In genomic region chrX:89539150-89539549, GRCh38 we compare ENCODE assay signal across 7 cellular contexts.
A peak's percentile ranks its signal among the peaks of the same experiment; 100 is the strongest.
DNase-seq lines count a peak whose midpoint lies in the region; ATAC-seq and TF ChIP-seq lines count a peak whose summit lies in the region.
"Not testable (repeated sequence)": the region's sequence is repeated elsewhere in the genome, so short reads cannot be mapped to it uniquely, and the experiment has no call there.

No MANE protein-coding gene starts in this region.

- not testable (repeated sequence) for H3K27me3 Mint-ChIP-seq in GM23338 (ENCODE audit: insufficient read depth, low read depth, poor library complexity); H9 (ENCODE audit: low read depth); endodermal cell (ENCODE audit: insufficient read depth); neural progenitor cell (ENCODE audit: insufficient read depth, low read depth)

- not testable (repeated sequence) for H3K4me3 Mint-ChIP-seq in GM23338, H9, endodermal cell, neural progenitor cell

- not testable (repeated sequence) for ATAC-seq in GM23338

- not testable (repeated sequence) for H4K91ac ChIP-seq in H9 (ENCODE audit: insufficient read length, low read depth, low read length)

- not testable (repeated sequence) for H2AK5ac ChIP-seq in H9 (ENCODE audit: insufficient read length, low read length)

- H3K27ac Mint-ChIP-seq in GM23338, neural progenitor cell: not testable (repeated sequence)
- H3K27ac Mint-ChIP-seq in H9 = peak overlapping the region in 1 of 3 experiments; percentile 39; a peak in 1 of 7 replicates
- peak overlapping the region; percentile 4 for H3K27ac Mint-ChIP-seq in endodermal cell

- H3K14ac ChIP-seq in H9 (ENCODE audit: insufficient read depth, low read length) = not testable (repeated sequence)

- H2BK120ac ChIP-seq in H9 (ENCODE audit: low read depth, low read length, poor library complexity, severe bottlenecking) = not testable (repeated sequence)

- not testable (repeated sequence) for H4K20me1 ChIP-seq in GM23338 (replicated peaks; ENCODE audit: insufficient read depth); H9 (ENCODE audit: control insufficient read depth, insufficient read depth, insufficient read length); neural progenitor cell (ENCODE audit: low read depth)

- not testable (repeated sequence) for H3K9ac ChIP-seq in H9 (ENCODE audit: extremely low read depth, insufficient read length, low read length); endodermal cell (ENCODE audit: extremely low read depth, low read length, poor library complexity, severe bottlenecking); neural progenitor cell

- not testable (repeated sequence) for H2BK15ac ChIP-seq in H9 (ENCODE audit: low read depth, low read length)

- not testable (repeated sequence) for H4K8ac ChIP-seq in H9 (replicated peaks; ENCODE audit: insufficient read length, low read depth, low read length)

- intact Hi-C loops in sigmoid colon (cut with DNase I) = not testable (repeated sequence)

- H2BK5ac ChIP-seq in H9 (ENCODE audit: insufficient read length, low read length) = not testable (repeated sequence)

- H3K23ac ChIP-seq in H9 (ENCODE audit: insufficient read length, low read depth, low read length) = not testable (repeated sequence)

- not testable (repeated sequence) for H2BK12ac ChIP-seq in H9 (ENCODE audit: insufficient read length, low read depth, low read length)

- H3F3A ChIP-seq in GM23338 (replicated peaks; ENCODE audit: low read depth); neural progenitor cell (ENCODE audit: low read depth): not testable (repeated sequence)

- in situ Hi-C loops in SK-MEL-5 (cut with HindIII; ENCODE audit: low pct_unique_long_range_greater_than_20kb, low sequenced_read_pairs) = not testable (repeated sequence)

- not testable (repeated sequence) for TF ChIP-seq POLR2A in sigmoid colon (IDR thresholded peaks at IDR 0.05)

- H3K27me3 ChIP-seq in GM23338 (ENCODE audit: insufficient read depth); H9 (ENCODE audit: insufficient read depth, low read length); endodermal cell (ENCODE audit: control insufficient read depth, insufficient read depth, low read length, poor library complexity, severe bottlenecking); neural progenitor cell; sigmoid colon: not testable (repeated sequence)

- DNase-seq in GM23338 (ENCODE audit: low spot score) (peak; percentile 0), H9 (peak; percentile 27), NCI-H460 (ENCODE audit: extremely low read depth, low read depth) (peak; percentile 0), SK-MEL-5 (ENCODE audit: low read depth, low spot score) (peak; percentile 32), endodermal cell (peak; percentile 37), sigmoid colon (peak; percentile 25)
- not testable (repeated sequence) for DNase-seq in neural progenitor cell (ENCODE audit: low spot score)

- not testable (repeated sequence) for H3K4ac ChIP-seq in H9 (ENCODE audit: low read depth, low read length)

- no CpG with 5 or more reads among the region's 5 CpGs for WGBS in H9 (ENCODE audit: extremely low coverage, insufficient read length, low lambda C conversion rate)
- 97% methylated on average over 3 of the region's 5 CpGs; no CpG with 5 or more reads in 1 of the 2 experiments for WGBS in endodermal cell (ENCODE audit: insufficient coverage in 1 of 2, insufficient read length in 1 of 2), 2 experiments
- WGBS in sigmoid colon, 2 donors = 93% methylated on average over 5 of the region's 5 CpGs

- not testable (repeated sequence) for TF ChIP-seq CTCF in GM23338 (conservative IDR thresholded peaks at IDR 0.05; ENCODE audit: low read depth in 2 of 2); H9 (conservative IDR thresholded peaks at IDR 0.05); endodermal cell (conservative IDR thresholded peaks at IDR 0.05); neural progenitor cell (IDR thresholded peaks at IDR 0.05); sigmoid colon (IDR thresholded peaks at IDR 0.05)

- H3K4me1 Mint-ChIP-seq in GM23338, H9, endodermal cell, neural progenitor cell: not testable (repeated sequence)

- H3K23me2 ChIP-seq in H9 (ENCODE audit: insufficient read length, low read depth, low read length, poor library complexity, severe bottlenecking) = not testable (repeated sequence)

- TF ChIP-seq EP300 in sigmoid colon (IDR thresholded peaks at IDR 0.05) = not testable (repeated sequence)

- H2AFZ ChIP-seq in GM23338; H9 (ENCODE audit: low read length): not testable (repeated sequence)
- H2AFZ ChIP-seq in neural progenitor cell (replicated peaks) = peak overlapping the region; percentile 34

- not testable (repeated sequence) for H3K27ac ChIP-seq in GM23338 (ENCODE audit: low read depth); H9 (ENCODE audit: insufficient read length, low read depth, low read length); endodermal cell (ENCODE audit: low read depth, low read length); neural progenitor cell; sigmoid colon

- not testable (repeated sequence) for H3K36me3 Mint-ChIP-seq in GM23338 (ENCODE audit: low read depth); H9 (ENCODE audit: insufficient read depth in 1 of 3, low read depth in 3 of 3); endodermal cell (ENCODE audit: low read depth); neural progenitor cell

- not testable (repeated sequence) for H2BK20ac ChIP-seq in H9 (ENCODE audit: low read depth, low read length, poor library complexity, severe bottlenecking)

- H3K9me3 ChIP-seq in H9 (ENCODE audit: control insufficient read depth, low read depth, low read length); endodermal cell (ENCODE audit: control insufficient read depth, low read length); neural progenitor cell (ENCODE audit: low read depth); sigmoid colon: not testable (repeated sequence)

- H3K4me1 ChIP-seq in GM23338 (ENCODE audit: insufficient read depth); H9 (ENCODE audit: insufficient read depth, low read length); endodermal cell (ENCODE audit: control insufficient read depth, insufficient read depth, low read length); neural progenitor cell; sigmoid colon: not testable (repeated sequence)

- not testable (repeated sequence) for H3T11ph ChIP-seq in H9 (ENCODE audit: low read length)

- H3K9me3 Mint-ChIP-seq in GM23338, H9, endodermal cell, neural progenitor cell: not testable (repeated sequence)

- not testable (repeated sequence) for H3K4me2 ChIP-seq in GM23338; H9 (ENCODE audit: insufficient read depth, insufficient read length, low read length); neural progenitor cell

- H3K18ac ChIP-seq in H9 (ENCODE audit: insufficient read length, low read depth, low read length) = not testable (repeated sequence)

- not testable (repeated sequence) for H3K56ac ChIP-seq in H9 (ENCODE audit: insufficient read length, low read depth, low read length)

- H3K9me2 ChIP-seq in GM23338 (ENCODE audit: insufficient read depth) = not testable (repeated sequence)

- not testable (repeated sequence) for H3K36me3 ChIP-seq in GM23338 (ENCODE audit: insufficient read depth); endodermal cell (ENCODE audit: control insufficient read depth, insufficient read depth, low read length); neural progenitor cell; sigmoid colon

- not testable (repeated sequence) for H4K5ac ChIP-seq in H9 (ENCODE audit: insufficient read length, low read depth, low read length)

- H3K4me3 ChIP-seq in GM23338; endodermal cell (ENCODE audit: low read length); neural progenitor cell; sigmoid colon: not testable (repeated sequence)

- H3K79me2 ChIP-seq in GM23338 (replicated peaks; ENCODE audit: insufficient read depth); H9 (ENCODE audit: insufficient read depth, low read length); neural progenitor cell (ENCODE audit: low read depth): not testable (repeated sequence)

- not testable (repeated sequence) for H3K79me1 ChIP-seq in H9 (ENCODE audit: insufficient read depth, low read depth, low read length, poor library complexity, severe bottlenecking)
